Comparison of ENCODE assay signal across 18 cellular contexts in the genomic region with DNA sequence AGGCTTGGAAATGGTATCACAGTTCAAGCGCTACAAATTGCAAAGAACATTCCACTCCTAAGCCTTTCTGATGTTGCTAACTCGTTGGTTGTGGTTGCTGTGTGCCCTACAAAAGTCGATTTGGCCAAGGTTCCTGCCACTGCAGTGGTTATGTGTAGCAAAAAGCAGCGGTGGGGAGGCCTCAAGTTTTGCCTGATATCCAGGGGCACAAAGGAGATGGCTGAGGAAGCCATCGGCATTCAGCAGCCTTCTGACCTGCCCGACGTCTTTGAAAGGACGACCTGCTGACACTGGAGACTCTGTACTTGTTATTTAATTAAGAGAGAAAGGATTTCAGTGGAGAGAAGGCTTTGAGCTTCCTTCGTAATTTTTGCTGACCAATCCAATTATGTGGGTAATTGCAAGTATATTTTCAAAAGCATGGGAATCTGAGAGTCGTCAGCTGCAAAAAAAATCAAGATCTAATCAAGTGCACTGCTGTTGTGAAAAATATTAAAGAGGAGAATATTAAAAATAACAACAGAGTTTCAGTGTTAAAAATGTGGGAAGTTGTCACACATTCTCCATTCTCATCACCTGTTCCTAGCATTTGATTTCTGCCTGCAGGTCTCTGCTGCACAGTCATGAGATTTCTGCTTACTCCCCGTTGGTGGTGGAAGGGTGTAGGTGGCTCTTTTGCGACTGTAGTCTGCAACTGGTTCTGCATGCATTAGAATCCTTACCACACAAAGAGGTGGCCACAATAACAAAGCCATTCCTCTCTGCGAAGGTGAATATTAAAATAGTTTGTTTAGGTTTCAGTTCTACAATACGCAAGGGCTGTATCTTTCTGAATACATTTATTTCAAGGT.
A peak's percentile ranks its signal among the peaks of the same experiment; 100 is the strongest.
DNase-seq lines count a peak whose midpoint lies in the region; ATAC-seq, FAIRE-seq and TF ChIP-seq lines count a peak whose summit lies in the region.
"Had no signal": no experiment of that assay in that cellular context is flagged by ENCODE, and none has a peak within 500 bp of the region (broad histone marks: within the 10 kb centered on the region; RNA-seq: fewer than 3 reads in every experiment).

No MANE protein-coding gene starts in this region.

- H2BK5ac ChIP-seq in H1 (ENCODE audit: low read depth, low read length): no peak overlapping the region

- in situ Hi-C loops in HepG2 (cut with HindIII; ENCODE audit: extremely low pct_ligation_motif_present, low pct_unique_long_range_greater_than_20kb): no loop called here

- H3K9me3 Mint-ChIP-seq in neural progenitor cell: peaks cover 19% of the 10 kb centered on the region

- FAIRE-seq in HepG2 (lab: Jason Lieb, UNC) (no peak), H1 (lab: Jason Lieb, UNC) (no peak)
- FAIRE-seq: GM12892, GM18507 had no signal

- intact Hi-C loops in HepG2 (cut with micrococcal nuclease; ENCODE audit: unreplicated experiment): no loop called here
- intact Hi-C loops in right lobe of liver (cut with DNase I): no loop called here
- intact Hi-C loops in sciatic nerve (cut with DNase I): no loop called here
- intact Hi-C loops in psoas muscle (cut with DNase I): no loop called here

- CTCF ChIA-PET in HepG2 (lab: Yijun Ruan, JAX; ENCODE audit: low intra/inter-chr PET ratio, low total read pairs): no interaction called here
- CTCF ChIA-PET in H1 (lab: Charles Lee; ENCODE audit: partially characterized antibody): interaction anchor here (1.0 kb wide), 1 partner anchor 17 kb away, joined by 4 read pairs; no protein-coding TSS in a partner anchor

- H3K27me3 ChIP-seq in HepG2 (ENCODE audit: control insufficient read depth in 1 of 2, insufficient read depth in 2 of 2, low read length in 2 of 2) (no peaks in the 10 kb centered on the region; a peak in 2 of 5 replicates), right lobe of liver (no peaks in the 10 kb centered on the region), H1 (replicated peaks in 1 of 4; ENCODE audit: control insufficient read depth in 3 of 4, extremely low read depth in 1 of 4, insufficient read depth in 3 of 4, low read length in 3 of 4) (no peaks in the 10 kb centered on the region), neural progenitor cell (no peaks in the 10 kb centered on the region), psoas muscle (ENCODE audit: insufficient read depth in 3 of 3, low read length in 2 of 3) (peaks cover 0 to 1% (median 0%) of the 10 kb centered on the region in 3 donors)
- H3K27me3 ChIP-seq: BLaER1 had no signal

- H2AFZ ChIP-seq in HepG2 (ENCODE audit: low read length): no peak overlapping the region
- H2AFZ ChIP-seq in H1 (ENCODE audit: low read length): peak overlapping the region; percentile 79; the same call in 1 of the 2 replicates
- no peak overlapping the region for H2AFZ ChIP-seq in neural progenitor cell (replicated peaks)

- H3K36me3 Mint-ChIP-seq in neural progenitor cell: peaks cover 3% of the 10 kb centered on the region
- H3K36me3 Mint-ChIP-seq: CD14-positive monocyte; CD4-positive, alpha-beta memory T cell had no signal

- TF ChIP-seq RAD21 in HepG2 (CRISPR knock-in tag; IDR thresholded peaks at IDR 0.05) (no peak), H1 (IDR thresholded peaks at IDR 0.05 in 1 of 2, conservative IDR thresholded peaks at IDR 0.05 in 1 of 2; ENCODE audit: low read depth in 2 of 2, low read length in 2 of 2) (no peak)

- peaks cover 42% of the 10 kb centered on the region for H3K4me1 Mint-ChIP-seq in neural progenitor cell
- H3K4me1 Mint-ChIP-seq: CD14-positive monocyte; CD4-positive, alpha-beta memory T cell had no signal

- H4K8ac ChIP-seq in H1 (ENCODE audit: extremely low read depth, insufficient read depth, low read length): no peak overlapping the region

- no peak overlapping the region for H3K56ac ChIP-seq in H1 (replicated peaks; ENCODE audit: insufficient read length, low read depth, low read length)

- H3K18ac ChIP-seq in H1 (ENCODE audit: extremely low read depth, low read length): no peak overlapping the region

- H3K4ac ChIP-seq in H1 (replicated peaks; ENCODE audit: insufficient read length, low read depth, low read length): no peak overlapping the region

- H4K91ac ChIP-seq in H1 (replicated peaks; ENCODE audit: insufficient read length, low read length): no peak overlapping the region

- H3K4me1 ChIP-seq in HepG2 (ENCODE audit: insufficient read depth, low read length): no peaks in the 10 kb centered on the region
- H3K4me1 ChIP-seq in right lobe of liver: no peaks in the 10 kb centered on the region
- no peaks in the 10 kb centered on the region for H3K4me1 ChIP-seq in H1 (replicated peaks in 1 of 4; ENCODE audit: control insufficient read depth in 3 of 4, insufficient read depth in 4 of 4, low read length in 3 of 4)
- H3K4me1 ChIP-seq in neural progenitor cell: no peaks in the 10 kb centered on the region
- H3K4me1 ChIP-seq in psoas muscle: no peaks in the 10 kb centered on the region
- H3K4me1 ChIP-seq: HAP-1 had no signal

- H3K9ac ChIP-seq in HepG2 (ENCODE audit: insufficient read depth, low read depth, low read length) (no peak overlapping the region), H1 (replicated peaks in 1 of 4; ENCODE audit: extremely low read depth in 1 of 4, low read depth in 3 of 4, low read length in 3 of 4) (no peak overlapping the region), neural progenitor cell (no peak overlapping the region)
- H3K9ac ChIP-seq: BLaER1 had no signal

- H3K36me3 ChIP-seq in HepG2 (replicated peaks in 1 of 2; ENCODE audit: control insufficient read depth in 1 of 2, insufficient read depth in 2 of 2, low read length in 2 of 2) (no peaks in the 10 kb centered on the region), right lobe of liver (no peaks in the 10 kb centered on the region), H1 (ENCODE audit: control insufficient read depth in 2 of 4, insufficient read depth in 4 of 4, low read length in 3 of 4) (no peaks in the 10 kb centered on the region), neural progenitor cell (no peaks in the 10 kb centered on the region), psoas muscle (ENCODE audit: insufficient read depth in 1 of 2, low read depth in 1 of 2) (no peaks in the 10 kb centered on the region)
- H3K36me3 ChIP-seq: BLaER1, HAP-1 had no signal

- H2AK5ac ChIP-seq in H1 (ENCODE audit: low read depth, low read length): no peak overlapping the region

- peaks cover 7% of the 10 kb centered on the region for H3K27me3 Mint-ChIP-seq in neural progenitor cell (ENCODE audit: insufficient read depth, low read depth)
- H3K27me3 Mint-ChIP-seq: CD4-positive, alpha-beta memory T cell had no signal

- H2BK12ac ChIP-seq in H1 (ENCODE audit: low read depth, low read length): no peak overlapping the region

- H3K27ac Mint-ChIP-seq in neural progenitor cell: peak overlapping the region; percentile 51
- H3K27ac Mint-ChIP-seq: CD14-positive monocyte; CD4-positive, alpha-beta memory T cell had no signal

- DNase-seq in HepG2 (ENCODE audit: low spot score) (no peak), right lobe of liver (no peak), H1 (ENCODE audit: low read depth in 1 of 2, low spot score in 2 of 2) (no peak), neural progenitor cell (ENCODE audit: low spot score) (peak; percentile 24), sciatic nerve (ENCODE audit: low spot score) (no peak), psoas muscle (no peak)
- DNase-seq: CD4-positive, alpha-beta memory T cell; DMS153; DMS79; GDM1; GOT3 had no signal

- POLR2A ChIA-PET in HepG2 (lab: Yijun Ruan, JAX): no interaction called here
- POLR2A ChIA-PET in H1 (lab: Charles Lee; ENCODE audit: partially characterized antibody): no interaction called here

- H2BK20ac ChIP-seq in H1 (ENCODE audit: low read length): no peak overlapping the region

- no peaks in the 10 kb centered on the region for H3K23me2 ChIP-seq in H1 (ENCODE audit: low read depth, low read length)

- H3K9me3 ChIP-seq in HepG2 (ENCODE audit: low read length) (peaks cover 7% of the 10 kb centered on the region), right lobe of liver (no peaks in the 10 kb centered on the region), H1 (ENCODE audit: insufficient read depth in 2 of 2, low read depth in 1 of 2, low read length in 1 of 2) (peaks cover 15 to 26% of the 10 kb centered on the region in 2 experiments), neural progenitor cell (ENCODE audit: low read depth) (peaks cover 4% of the 10 kb centered on the region), psoas muscle (no peaks in the 10 kb centered on the region)
- H3K9me3 ChIP-seq: BLaER1, HAP-1 had no signal

- H3K4me3 ChIP-seq in HepG2 (replicated peaks in 1 of 3; ENCODE audit: insufficient read depth in 1 of 3, low read depth in 2 of 3, low read length in 3 of 3) (no peak overlapping the region), right lobe of liver (no peak overlapping the region), H1 (ENCODE audit: extremely low read depth in 1 of 4, insufficient read depth in 2 of 4, low read depth in 3 of 4, low read length in 4 of 4) (no peak overlapping the region; a peak in 1 of 8 replicates), neural progenitor cell (no peak overlapping the region), psoas muscle (no peak overlapping the region)
- H3K4me3 ChIP-seq: BLaER1, HAP-1 had no signal

- H4K5ac ChIP-seq in H1 (ENCODE audit: insufficient read length, low read depth, low read length): no peak overlapping the region

- H3K4me2 ChIP-seq in HepG2 (ENCODE audit: low read depth, low read length) (no peak overlapping the region), H1 (ENCODE audit: insufficient read depth in 1 of 2, low read depth in 2 of 2, low read length in 2 of 2) (no peak overlapping the region; a peak in 1 of 4 replicates), neural progenitor cell (peak overlapping the region; percentile 22)
- H3K4me2 ChIP-seq: BLaER1 had no signal

- no peak for ATAC-seq in HepG2
- no peak for ATAC-seq in right lobe of liver
- ATAC-seq in HG03045 (IDR thresholded peaks at IDR 0.05; ENCODE audit: unreplicated experiment): no peak
- no peak for ATAC-seq in sciatic nerve
- no peak for ATAC-seq in psoas muscle

- TF ChIP-seq EP300 in HepG2 (IDR thresholded peaks at IDR 0.05; ENCODE audit: low read depth in 2 of 2, low read length in 2 of 2) (no peak), HepG2 (CRISPR knock-in tag; IDR thresholded peaks at IDR 0.05; ENCODE audit: borderline replicate concordance) (no peak), H1 (IDR thresholded peaks at IDR 0.05; ENCODE audit: borderline replicate concordance in 1 of 2, low read depth in 2 of 2, low read length in 2 of 2) (no peak)

- H3K4me3 Mint-ChIP-seq in neural progenitor cell: no peak overlapping the region
- H3K4me3 Mint-ChIP-seq: CD14-positive monocyte; CD4-positive, alpha-beta memory T cell had no signal

- H2BK120ac ChIP-seq in H1 (replicated peaks; ENCODE audit: low read depth, low read length): no peak overlapping the region

- no peak overlapping the region for H3K23ac ChIP-seq in H1 (ENCODE audit: insufficient read length)

- no peaks in the 10 kb centered on the region for H3K79me2 ChIP-seq in HepG2 (ENCODE audit: insufficient read depth, low read length)
- no peaks in the 10 kb centered on the region for H3K79me2 ChIP-seq in H1 (ENCODE audit: control insufficient read depth in 1 of 2, insufficient read depth in 2 of 2, low read length in 2 of 2)
- H3K79me2 ChIP-seq in neural progenitor cell (ENCODE audit: low read depth): no peaks in the 10 kb centered on the region

- BruUV-seq in HepG2 (replicated peaks; lab: Mats Ljungman, UMichigan): no TSS peak

- no peaks in the 10 kb centered on the region for H3K79me1 ChIP-seq in H1 (ENCODE audit: low read depth, low read length)

- 17% methylated on average over 14 of the region's 14 CpGs for WGBS in HepG2 (ENCODE audit: low lambda C conversion rate)
- 41% methylated on average over 13 of the region's 14 CpGs for WGBS in right lobe of liver (ENCODE audit: insufficient coverage, low coverage, low lambda C conversion rate, missing lambda C conversion rate)
- WGBS in H1 (ENCODE audit: extremely low coverage in 1 of 2, insufficient coverage in 1 of 2, insufficient read length in 1 of 2, insufficient replicate concordance in 2 of 2, low coverage in 1 of 2, low lambda C conversion rate in 2 of 2, missing lambda C conversion rate in 1 of 2), 2 experiments: 72% methylated on average over 14 of the region's 14 CpGs; no CpG with 5 or more reads in 1 of the 2 experiments
- 50 to 54% (median 52%) methylated on average over 14 of the region's 14 CpGs for WGBS in psoas muscle, 3 donors

- no peak overlapping the region for H3K14ac ChIP-seq in H1 (ENCODE audit: insufficient read length)

- no peaks in the 10 kb centered on the region for H3F3A ChIP-seq in neural progenitor cell (ENCODE audit: low read depth)

- TF ChIP-seq CTCF in HepG2 (CRISPR knock-in tag; IDR thresholded peaks at IDR 0.05) (no peak), right lobe of liver (IDR thresholded peaks at IDR 0.05) (no peak), H1 (IDR thresholded peaks at IDR 0.05; ENCODE audit: control extremely low read depth in 1 of 3, insufficient read depth in 1 of 3, low read depth in 1 of 3, low read length in 3 of 3) (no peak), neural progenitor cell (IDR thresholded peaks at IDR 0.05) (no peak), psoas muscle (IDR thresholded peaks at IDR 0.05) (no peak)

- no peaks in the 10 kb centered on the region for H4K20me1 ChIP-seq in HepG2 (ENCODE audit: insufficient read depth, low read length)
- no peaks in the 10 kb centered on the region for H4K20me1 ChIP-seq in H1 (replicated peaks in 1 of 2; ENCODE audit: control insufficient read depth in 1 of 2, insufficient read depth in 2 of 2, low read length in 2 of 2)
- H4K20me1 ChIP-seq in neural progenitor cell (ENCODE audit: low read depth): no peaks in the 10 kb centered on the region
- H4K20me1 ChIP-seq: BLaER1 had no signal

- no peak overlapping the region for H3K27ac ChIP-seq in HepG2 (ENCODE audit: extremely low read length, insufficient read depth, low read length)
- H3K27ac ChIP-seq in right lobe of liver: no peak overlapping the region
- no peak overlapping the region for H3K27ac ChIP-seq in H1 (ENCODE audit: low read depth, low read length)
- H3K27ac ChIP-seq in neural progenitor cell: no peak overlapping the region
- no peak overlapping the region for H3K27ac ChIP-seq in psoas muscle
- H3K27ac ChIP-seq: 22Rv1, BLaER1 had no signal

- H2BK15ac ChIP-seq in H1 (ENCODE audit: low read length): no peak overlapping the region

- TF ChIP-seq POLR2A in HepG2 (IDR thresholded peaks at IDR 0.05; ENCODE audit: insufficient read depth in 1 of 2, low read depth in 2 of 2, low read length in 2 of 2) (no peak), right lobe of liver (IDR thresholded peaks at IDR 0.05) (no peak), H1 (IDR thresholded peaks at IDR 0.05; ENCODE audit: control extremely low read depth in 1 of 2, low read depth in 2 of 2, low read length in 2 of 2) (no peak)

Comparison
In these comparisons a context has a peak if more than half of its experiments do, and no peak if none do; other contexts are left out.
1. Of the 41 proteins assayed by ChIP-seq in both HepG2 and H1: peak only in HepG2: MAFK; only in H1: none; in both: none; in neither: 40.